ENCODE assay signal across 12 cellular contexts in genomic region chr9:36765077-36765390, GRCh38.
DNase-seq lines count a peak whose midpoint lies in the region; ATAC-seq, FAIRE-seq and TF ChIP-seq lines count a peak whose summit lies in the region.
"Had no signal": no experiment of that assay in that cellular context is flagged by ENCODE, and none has a peak within 500 bp of the region (broad histone marks: within the 10 kb centered on the region; RNA-seq: fewer than 3 reads in every experiment).

No MANE protein-coding gene starts in this region.

- H2AFZ ChIP-seq in K562 (ENCODE audit: low read depth, low read length), result peak overlapping the region; percentile 96

- H3K4me3 ChIP-seq in K562 (peak overlapping the region; percentile 30), HAP-1 (no peak overlapping the region)

- TF ChIP-seq POLR2A in K562 (conservative IDR thresholded peaks at IDR 0.05), result no peak

- TF ChIP-seq CTCF in K562 (IDR thresholded peaks at IDR 0.05 in 2 of 3, conservative IDR thresholded peaks at IDR 0.05 in 1 of 3; ENCODE audit: insufficient read depth in 2 of 3, low read depth in 1 of 3, low read length in 3 of 3), result no peak
- TF ChIP-seq CTCF in CD4-positive, alpha-beta T cell (IDR thresholded peaks at IDR 0.05), result no peak

- peaks cover 17% of the 10 kb centered on the region for H3K27me3 Mint-ChIP-seq in activated naive CD8-positive, alpha-beta T cell treated with anti-CD3 and anti-CD28 coated beads, Interleukin-2, amount 10 ng/mL, durations not matched to agents 7 days and 5 days
- H3K27me3 Mint-ChIP-seq in activated naive CD8-positive, alpha-beta T cell treated with anti-CD3 and anti-CD28 coated beads for 36 hours, result peaks cover 12% of the 10 kb centered on the region
- H3K27me3 Mint-ChIP-seq in CD4-positive, alpha-beta T cell, result peaks cover 21% of the 10 kb centered on the region

- in situ Hi-C loops in K562 (cut with MboI) (no loop called here), HAP-1 (cut with MboI; ENCODE audit: low sequenced_read_pairs) (no loop called here)

- no peak for TF ChIP-seq EP300 in K562 (IDR thresholded peaks at IDR 0.05; ENCODE audit: low read length)

- no peaks in the 10 kb centered on the region for H3K9me1 ChIP-seq in K562 (ENCODE audit: control insufficient read depth, insufficient read depth, low read length)

- H3K4me1 Mint-ChIP-seq in activated naive CD8-positive, alpha-beta T cell treated with anti-CD3 and anti-CD28 coated beads, Interleukin-2, amount 10 ng/mL, durations not matched to agents 7 days and 5 days, result peaks cover 4% of the 10 kb centered on the region
- H3K4me1 Mint-ChIP-seq in activated naive CD8-positive, alpha-beta T cell treated with anti-CD3 and anti-CD28 coated beads for 36 hours, result no peaks in the 10 kb centered on the region
- no peaks in the 10 kb centered on the region for H3K4me1 Mint-ChIP-seq in CD4-positive, alpha-beta T cell (ENCODE audit: low read depth)

- POLR2A ChIA-PET in activated naive CD8-positive, alpha-beta T cell treated with anti-CD3 and anti-CD28 coated beads, Interleukin-2, amount 10 ng/mL, durations not matched to agents 7 days and 5 days (lab: Charles Lee), result interaction anchor here (1.3 kb wide), 1 partner anchor 81 kb away, joined by 4 read pairs; no protein-coding TSS in a partner anchor
- POLR2A ChIA-PET in K562 (lab: Yijun Ruan, JAX), result no interaction called here
- POLR2A ChIA-PET in CD4-positive, alpha-beta T cell (lab: Charles Lee), result interaction anchor here (1.3 to 1.6 kb wide), 2 partner anchors 355 to 506 kb away, joined by 4 to 6 read pairs; partner anchors contain the start of genes GNE and ZCCHC7

- CTCF ChIA-PET in K562 (lab: Yijun Ruan, JAX; ENCODE audit: low intra/inter-chr PET ratio), result no interaction called here
- CTCF ChIA-PET in CD4-positive, alpha-beta T cell (lab: Charles Lee), result no interaction called here

- H3K9ac ChIP-seq in K562 (ENCODE audit: insufficient read depth in 1 of 2, low read depth in 2 of 2, low read length in 2 of 2), result 0 out of 4 replicates have a peak overlapping the region, but pooled peaks of 1 of the 2 experiments have one; percentile 5

- FAIRE-seq in K562 (lab: Jason Lieb, UNC), result no peak
- FAIRE-seq in urothelium cell line (lab: Jason Lieb, UNC), result peak; percentile 32

- peak overlapping the region; percentile 83 for H3K4me2 ChIP-seq in K562 (ENCODE audit: insufficient read depth, low read length)

- H3K9me3 Mint-ChIP-seq in activated naive CD8-positive, alpha-beta T cell treated with anti-CD3 and anti-CD28 coated beads, Interleukin-2, amount 10 ng/mL, durations not matched to agents 7 days and 5 days, result no peaks in the 10 kb centered on the region
- H3K9me3 Mint-ChIP-seq in activated naive CD8-positive, alpha-beta T cell treated with anti-CD3 and anti-CD28 coated beads for 36 hours, result no peaks in the 10 kb centered on the region
- no peaks in the 10 kb centered on the region for H3K9me3 Mint-ChIP-seq in CD4-positive, alpha-beta T cell

- TF ChIP-seq RAD21 in K562 (CRISPR knock-in tag; conservative IDR thresholded peaks at IDR 0.05 in 1 of 2, IDR thresholded peaks at IDR 0.05 in 1 of 2), result no peak

- H3K27me3 ChIP-seq in K562 (ENCODE audit: control insufficient read depth in 2 of 2, insufficient read depth in 2 of 2, low read length in 2 of 2) (peaks cover 0 to 29% of the 10 kb centered on the region in 2 experiments; a peak in 3 of 5 replicates), HAP-1 (ENCODE audit: low read depth) (peaks cover 22% of the 10 kb centered on the region)
- peaks cover 3% of the 10 kb centered on the region for H3K27me3 ChIP-seq in CD4-positive, alpha-beta T cell (ENCODE audit: control insufficient read depth, insufficient read depth, low read length)

- H3K4me1 ChIP-seq in K562 (replicated peaks in 1 of 2; ENCODE audit: control insufficient read depth in 2 of 2, insufficient read depth in 2 of 2, low read length in 2 of 2), result peaks cover 6 to 16% of the 10 kb centered on the region in 2 experiments; a peak in 4 of 5 replicates
- H3K4me1 ChIP-seq in HAP-1, result no peaks in the 10 kb centered on the region
- H3K4me1 ChIP-seq: psoas muscle had no signal

- H3K36me3 ChIP-seq in K562 (ENCODE audit: control insufficient read depth, insufficient read depth, low read length) (no peaks in the 10 kb centered on the region), HAP-1 (replicated peaks) (no peaks in the 10 kb centered on the region)
- H3K36me3 ChIP-seq: esophagus squamous epithelium had no signal

- 31% methylated on average over 7 of the region's 12 CpGs for WGBS in K562 (ENCODE audit: insufficient coverage, low coverage, missing lambda C conversion rate)

- BruUV-seq in K562 (replicated peaks; lab: Mats Ljungman, UMichigan), result no TSS peak

- H3K27ac ChIP-seq in K562 (ENCODE audit: extremely low read depth, low read depth, low read length), result no peak overlapping the region
- H3K27ac ChIP-seq in CD4-positive, alpha-beta T cell (ENCODE audit: low read depth, low read length), result no peak overlapping the region
- H3K27ac ChIP-seq: esophagus squamous epithelium, psoas muscle had no signal

- peak; percentile 36 for DNase-seq in activated naive CD8-positive, alpha-beta T cell treated with anti-CD3 and anti-CD28 coated beads, Interleukin-2, amount 10 ng/mL, durations not matched to agents 7 days and 5 days
- no peak for DNase-seq in activated naive CD8-positive, alpha-beta T cell treated with anti-CD3 and anti-CD28 coated beads for 36 hours
- peak; percentile 55 for DNase-seq in NCI-H1092 (lab: John Stamatoyannopoulos, UW)
- no peak for DNase-seq in K562 (ENCODE audit: extremely low read depth in 1 of 4, low spot score in 3 of 4)
- DNase-seq in urothelium cell line (ENCODE audit: low spot score), result no peak
- DNase-seq in CD4-positive, alpha-beta T cell, result no peak
- DNase-seq in HAP-1 (ENCODE audit: low spot score in 2 of 2), result no peak
- DNase-seq: cortex of kidney, esophagus squamous epithelium, psoas muscle, RPMI8226 had no signal

- ATAC-seq in activated naive CD8-positive, alpha-beta T cell treated with anti-CD3 and anti-CD28 coated beads, Interleukin-2, amount 10 ng/mL, durations not matched to agents 7 days and 5 days (ENCODE audit: low read depth), result no peak
- ATAC-seq in K562 (0 out of 3 replicates have a peak, but pooled peaks have one; percentile 4), HG02610 (IDR thresholded peaks at IDR 0.05; ENCODE audit: unreplicated experiment) (no peak)
- ATAC-seq in CD4-positive, alpha-beta T cell (ENCODE audit: poor library complexity), result no peak
- ATAC-seq: psoas muscle had no signal

- H3K4me3 Mint-ChIP-seq in activated naive CD8-positive, alpha-beta T cell treated with anti-CD3 and anti-CD28 coated beads, Interleukin-2, amount 10 ng/mL, durations not matched to agents 7 days and 5 days, result no peak overlapping the region
- H3K4me3 Mint-ChIP-seq in activated naive CD8-positive, alpha-beta T cell treated with anti-CD3 and anti-CD28 coated beads for 36 hours, result no peak overlapping the region
- no peak overlapping the region for H3K4me3 Mint-ChIP-seq in CD4-positive, alpha-beta T cell

- intact Hi-C loops in K562 (cut with micrococcal nuclease), result no loop called here
- intact Hi-C loops in CD4-positive, alpha-beta T cell (cut with DNase I, micrococcal nuclease), result loop anchor here in 1 of 2 experiments (5.0 to 10.0 kb wide), 8 partner anchors 360 to 1660 kb away; partner anchors contain the start of genes CREB3, GRHPR, POLR1E and RECK

- no peak overlapping the region for H3K27ac Mint-ChIP-seq in activated naive CD8-positive, alpha-beta T cell treated with anti-CD3 and anti-CD28 coated beads, Interleukin-2, amount 10 ng/mL, durations not matched to agents 7 days and 5 days
- H3K27ac Mint-ChIP-seq in activated naive CD8-positive, alpha-beta T cell treated with anti-CD3 and anti-CD28 coated beads for 36 hours, result no peak overlapping the region
- H3K27ac Mint-ChIP-seq in CD4-positive, alpha-beta T cell, result no peak overlapping the region

- no peaks in the 10 kb centered on the region for H4K20me1 ChIP-seq in K562 (replicated peaks; ENCODE audit: control insufficient read depth, insufficient read depth, low read length)

- H3K9me3 ChIP-seq in K562 (replicated peaks; ENCODE audit: control insufficient read depth, insufficient read depth, low read depth, low read length) (no peaks in the 10 kb centered on the region), HAP-1 (no peaks in the 10 kb centered on the region; the same call in 1 of the 2 replicates)
- H3K9me3 ChIP-seq in CD4-positive, alpha-beta T cell (ENCODE audit: control insufficient read depth, low read length), result no peaks in the 10 kb centered on the region
- H3K9me3 ChIP-seq: esophagus squamous epithelium, psoas muscle had no signal

- H3K79me2 ChIP-seq in K562 (ENCODE audit: control insufficient read depth, insufficient read depth, low read length), result no peaks in the 10 kb centered on the region

- peaks cover 2% of the 10 kb centered on the region for H3K36me3 Mint-ChIP-seq in activated naive CD8-positive, alpha-beta T cell treated with anti-CD3 and anti-CD28 coated beads, Interleukin-2, amount 10 ng/mL, durations not matched to agents 7 days and 5 days
- H3K36me3 Mint-ChIP-seq in activated naive CD8-positive, alpha-beta T cell treated with anti-CD3 and anti-CD28 coated beads for 36 hours, result no peaks in the 10 kb centered on the region
- H3K36me3 Mint-ChIP-seq in CD4-positive, alpha-beta T cell (ENCODE audit: low read depth), result no peaks in the 10 kb centered on the region

TF ChIP-seq in K562, 482 proteins besides CTCF, POLR2A, EP300 and RAD21:
- TF ChIP-seq TARDBP (IDR thresholded peaks at IDR 0.05) (no peak), FOXM1 (IDR thresholded peaks at IDR 0.05; ENCODE audit: low read depth) (no peak), FOXM1 (CRISPR knock-in tag; IDR thresholded peaks at IDR 0.05; ENCODE audit: low read depth) (no peak), GABPB1 (CRISPR knock-in tag; IDR thresholded peaks at IDR 0.05) (no peak), ZNF316 (IDR thresholded peaks at IDR 0.05) (no peak), SRSF9 (IDR thresholded peaks at IDR 0.05; ENCODE audit: borderline replicate concordance, low read depth, low read length) (no peak), ZZZ3 (IDR thresholded peaks at IDR 0.05) (no peak)

Comparison
In these comparisons a context has a peak if more than half of its experiments do, and no peak if none do; other contexts are left out.
1. DNase-seq: peak in activated naive CD8-positive, alpha-beta T cell treated with anti-CD3 and anti-CD28 coated beads, Interleukin-2, amount 10 ng/mL, durations not matched to agents 7 days and 5 days (single experiment) and NCI-H1092 (single experiment); none in activated naive CD8-positive, alpha-beta T cell treated with anti-CD3 and anti-CD28 coated beads for 36 hours (single experiment), K562 (0 of 4), urothelium cell line (single experiment), CD4-positive, alpha-beta T cell (0 of 10) and HAP-1 (0 of 2).